In the genomic region with DNA sequence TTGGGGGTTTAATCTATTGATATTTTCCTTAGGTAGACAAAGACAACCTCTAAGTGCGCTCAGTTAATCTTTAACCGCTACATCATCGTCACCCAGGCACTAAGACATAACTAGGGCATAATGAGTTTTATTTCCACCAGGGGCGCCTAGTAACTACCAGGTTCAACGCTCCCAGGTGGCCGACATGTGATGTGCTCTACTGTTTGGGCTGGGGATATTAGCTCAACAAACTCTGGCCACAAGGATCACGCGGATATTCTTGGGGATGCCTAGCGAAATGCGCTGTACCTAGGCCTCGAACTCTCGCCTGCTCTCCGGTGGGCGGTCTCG, we compare ENCODE assay signal across 7 cellular contexts. TPM values are rescaled to one million over a fixed set of nuclear protein-coding genes. Genes with fewer than 3 reads are reported as not detected.
DNase-seq lines count a peak whose midpoint lies in the region; ATAC-seq and TF ChIP-seq lines count a peak whose summit lies in the region.

No MANE protein-coding gene starts in this region.

- H3K36me3 Mint-ChIP-seq in IgD-negative memory B cell, result peaks cover 4% of the 10 kb centered on the region

- H3K27me3 ChIP-seq in brain microvascular endothelial cell (replicated peaks), result no peaks in the 10 kb centered on the region

- ATAC-seq in GM21723 (IDR thresholded peaks at IDR 0.05; ENCODE audit: unreplicated experiment), result peak; percentile 56

- peak overlapping the region; percentile 98 to 99 (median 99) for H3K4me3 Mint-ChIP-seq in IgD-negative memory B cell

- no peaks in the 10 kb centered on the region for H3K36me3 ChIP-seq in brain microvascular endothelial cell (replicated peaks)

- TF ChIP-seq CTCF in GM12864 (IDR thresholded peaks at IDR 0.05; ENCODE audit: low read depth, low read length, missing control alignments) (peak; percentile 65), brain microvascular endothelial cell (IDR thresholded peaks at IDR 0.05; ENCODE audit: low read depth, low read length, missing control alignments) (peak; percentile 63)

- H3K9me3 Mint-ChIP-seq in IgD-negative memory B cell, result no peaks in the 10 kb centered on the region

- H3K27ac Mint-ChIP-seq in IgD-negative memory B cell, result peak overlapping the region; percentile 99 to 100 (median 100)

- H3K4me1 Mint-ChIP-seq in IgD-negative memory B cell, result peaks cover 34 to 41% (median 40%) of the 10 kb centered on the region in 3 donors

- H3K27ac ChIP-seq in brain microvascular endothelial cell, result peak overlapping the region; percentile 94

- DNase-seq in GM12864 (ENCODE audit: low read depth) (peak; percentile 68), SIG-M5 (lab: John Stamatoyannopoulos, UW) (peak; percentile 24), brain microvascular endothelial cell (peak; percentile 72), kidney tubule cell (ENCODE audit: low spot score) (peak; percentile 90)
- peak in 5 of 6 experiments; percentile 67 to 92 (median 79) for DNase-seq in stimulated activated naive CD4-positive, alpha-beta T cell (lab: John Stamatoyannopoulos, UW)

- no peaks in the 10 kb centered on the region for H3K27me3 Mint-ChIP-seq in IgD-negative memory B cell

- peak overlapping the region; percentile 100 for H3K4me3 ChIP-seq in GM12864 (ENCODE audit: low read depth, low read length)
- H3K4me3 ChIP-seq in brain microvascular endothelial cell (ENCODE audit: low read depth, low read length), result peak overlapping the region; percentile 99

- in situ Hi-C loops in brain microvascular endothelial cell (cut with HindIII; ENCODE audit: low pct_ligation_motif_present, low sequenced_read_pairs), result no loop called here

RNA-seq across cellular contexts. Expression of a gene that starts 0.9 kb away (rescaled TPM):
- 8.4 TPM for polyA plus RNA-seq in IgD-negative memory B cell

Comparison
In these comparisons a context has a peak if more than half of its experiments do, and no peak if none do; other contexts are left out.
1. Peak in every context shown above with its lines: DNase-seq, ATAC-seq, H3K4me3 ChIP-seq and H3K27ac ChIP-seq.
2. DNase-seq: peak in every context shown above with its lines; median percentile 90 in kidney tubule cell; 79 in stimulated activated naive CD4-positive, alpha-beta T cell; 72 in brain microvascular endothelial cell; 68 in GM12864; 24 in SIG-M5.